Comparison of ENCODE assay signal across 2 cellular contexts in the genomic region with DNA sequence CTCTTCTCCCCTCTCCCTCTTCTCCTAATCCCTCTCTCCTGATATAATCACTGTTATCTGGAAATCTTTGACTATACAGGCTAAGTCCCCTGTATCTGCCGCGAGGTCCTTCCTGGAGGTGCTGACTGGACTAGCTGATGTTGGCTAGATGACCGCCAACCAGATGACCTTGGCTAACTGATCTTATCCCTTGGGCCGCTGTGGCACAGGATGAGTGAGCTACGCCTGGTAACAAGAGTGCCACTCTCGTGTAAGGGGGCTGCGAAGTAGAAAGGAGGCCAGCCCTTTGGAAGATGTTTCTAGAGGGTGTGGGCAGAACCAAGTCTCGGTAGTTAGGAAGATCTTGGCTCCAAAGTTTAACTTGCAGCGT.
TF ChIP-seq lines count a peak whose summit lies in the region.

No MANE protein-coding gene starts in this region.

TF ChIP-seq in A549, 52 proteins besides CTCF, POLR2A, EP300 and RAD21 (continued from another document):
- TF ChIP-seq, protein P1, sequence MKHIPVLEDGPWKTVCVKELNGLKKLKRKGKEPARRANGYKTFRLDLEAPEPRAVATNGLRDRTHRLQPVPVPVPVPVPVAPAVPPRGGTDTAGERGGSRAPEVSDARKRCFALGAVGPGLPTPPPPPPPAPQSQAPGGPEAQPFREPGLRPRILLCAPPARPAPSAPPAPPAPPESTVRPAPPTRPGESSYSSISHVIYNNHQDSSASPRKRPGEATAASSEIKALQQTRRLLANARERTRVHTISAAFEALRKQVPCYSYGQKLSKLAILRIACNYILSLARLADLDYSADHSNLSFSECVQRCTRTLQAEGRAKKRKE (CRISPR knock-in tag; IDR thresholded peaks at IDR 0.05; ENCODE audit: low read depth): no peak
- TF ChIP-seq NFE2L2 (conservative IDR thresholded peaks at IDR 0.05; ENCODE audit: low read length) (no peak), HOXB13 (CRISPR knock-in tag; IDR thresholded peaks at IDR 0.05; ENCODE audit: low read depth) (no peak), HDAC2 (IDR thresholded peaks at IDR 0.05) (peak; percentile 79; the same call in 1 of the 2 replicates), CEBPB (IDR thresholded peaks at IDR 0.05) (no peak), RCOR1 (IDR thresholded peaks at IDR 0.05; ENCODE audit: low read depth, low read length) (no peak), RARB (CRISPR knock-in tag; IDR thresholded peaks at IDR 0.05) (no peak), PHF8 (IDR thresholded peaks at IDR 0.05; ENCODE audit: borderline replicate concordance, low read depth) (peak; percentile 17; the same call in 1 of the 2 replicates), ZC3H11A (IDR thresholded peaks at IDR 0.05) (no peak)
- TF ChIP-seq, protein P2, sequence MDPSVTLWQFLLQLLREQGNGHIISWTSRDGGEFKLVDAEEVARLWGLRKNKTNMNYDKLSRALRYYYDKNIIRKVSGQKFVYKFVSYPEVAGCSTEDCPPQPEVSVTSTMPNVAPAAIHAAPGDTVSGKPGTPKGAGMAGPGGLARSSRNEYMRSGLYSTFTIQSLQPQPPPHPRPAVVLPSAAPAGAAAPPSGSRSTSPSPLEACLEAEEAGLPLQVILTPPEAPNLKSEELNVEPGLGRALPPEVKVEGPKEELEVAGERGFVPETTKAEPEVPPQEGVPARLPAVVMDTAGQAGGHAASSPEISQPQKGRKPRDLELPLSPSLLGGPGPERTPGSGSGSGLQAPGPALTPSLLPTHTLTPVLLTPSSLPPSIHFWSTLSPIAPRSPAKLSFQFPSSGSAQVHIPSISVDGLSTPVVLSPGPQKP (IDR thresholded peaks at IDR 0.05; ENCODE audit: low read depth, low read length): no peak

TF ChIP-seq in SK-N-SH, 30 proteins besides CTCF, POLR2A, EP300 and RAD21 (continued from another document):
- TF ChIP-seq CHD2 (IDR thresholded peaks at IDR 0.05; ENCODE audit: low read length, partially characterized antibody) (peak; percentile 19), FOSL2 (IDR thresholded peaks at IDR 0.05; ENCODE audit: borderline replicate concordance, low read depth) (no peak), GATA2 (CRISPR knock-in tag; IDR thresholded peaks at IDR 0.05) (peak; percentile 79), TAF1 (IDR thresholded peaks at IDR 0.05; ENCODE audit: borderline replicate concordance, low read depth, low read length) (no peak), FOXM1 (IDR thresholded peaks at IDR 0.05; ENCODE audit: low read depth) (no peak), TCF12 (IDR thresholded peaks at IDR 0.05) (no peak), SMC3 (IDR thresholded peaks at IDR 0.05; ENCODE audit: low read depth, low read length) (no peak), SIN3A (IDR thresholded peaks at IDR 0.05; ENCODE audit: borderline replicate concordance, low read depth, low read length) (0 out of 2 replicates have a peak, but pooled peaks have one; percentile 5), RFX5 (IDR thresholded peaks at IDR 0.05; ENCODE audit: low read length) (no peak), FOXJ3 (CRISPR knock-in tag; IDR thresholded peaks at IDR 0.05) (no peak), ELF1 (IDR thresholded peaks at IDR 0.05) (no peak)
- TF ChIP-seq, protein P3, sequence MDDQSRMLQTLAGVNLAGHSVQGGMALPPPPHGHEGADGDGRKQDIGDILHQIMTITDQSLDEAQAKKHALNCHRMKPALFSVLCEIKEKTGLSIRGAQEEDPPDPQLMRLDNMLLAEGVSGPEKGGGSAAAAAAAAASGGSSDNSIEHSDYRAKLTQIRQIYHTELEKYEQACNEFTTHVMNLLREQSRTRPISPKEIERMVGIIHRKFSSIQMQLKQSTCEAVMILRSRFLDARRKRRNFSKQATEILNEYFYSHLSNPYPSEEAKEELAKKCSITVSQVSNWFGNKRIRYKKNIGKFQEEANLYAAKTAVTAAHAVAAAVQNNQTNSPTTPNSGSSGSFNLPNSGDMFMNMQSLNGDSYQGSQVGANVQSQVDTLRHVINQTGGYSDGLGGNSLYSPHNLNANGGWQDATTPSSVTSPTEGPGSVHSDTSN (IDR thresholded peaks at IDR 0.05): no peak
- TF ChIP-seq, protein P4, sequence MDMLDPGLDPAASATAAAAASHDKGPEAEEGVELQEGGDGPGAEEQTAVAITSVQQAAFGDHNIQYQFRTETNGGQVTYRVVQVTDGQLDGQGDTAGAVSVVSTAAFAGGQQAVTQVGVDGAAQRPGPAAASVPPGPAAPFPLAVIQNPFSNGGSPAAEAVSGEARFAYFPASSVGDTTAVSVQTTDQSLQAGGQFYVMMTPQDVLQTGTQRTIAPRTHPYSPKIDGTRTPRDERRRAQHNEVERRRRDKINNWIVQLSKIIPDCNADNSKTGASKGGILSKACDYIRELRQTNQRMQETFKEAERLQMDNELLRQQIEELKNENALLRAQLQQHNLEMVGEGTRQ (IDR thresholded peaks at IDR 0.05; ENCODE audit: borderline replicate concordance, low read depth, low read length): no peak
